In genomic region chr2:162890690-162891311, GRCh38 we compare ENCODE assay signal across 3 cellular contexts.
TF ChIP-seq lines count a peak whose summit lies in the region.

No MANE protein-coding gene starts in this region.

TF ChIP-seq in A549, 52 proteins besides CTCF, POLR2A, EP300 and RAD21:
- TF ChIP-seq SMC3 (IDR thresholded peaks at IDR 0.05) (peak; percentile 91), HOXB13 (CRISPR knock-in tag; IDR thresholded peaks at IDR 0.05; ENCODE audit: low read depth) (no peak), CBX8 (IDR thresholded peaks at IDR 0.05) (no peak), ELK1 (IDR thresholded peaks at IDR 0.05; ENCODE audit: low read depth, low read length) (no peak), ZC3H11A (IDR thresholded peaks at IDR 0.05) (no peak)

TF ChIP-seq in H1, 55 proteins besides CTCF, POLR2A, EP300 and RAD21:
- peak; percentile 79; the same call in 1 of the 2 replicates for TF ChIP-seq YY1 (IDR thresholded peaks at IDR 0.05; ENCODE audit: low read depth, low read length)
- no peak for TF ChIP-seq BACH1 (IDR thresholded peaks at IDR 0.05; ENCODE audit: low read length)
TF ChIP-seq in H1: peak in this region for 1.

TF ChIP-seq in neural cell, 6 proteins besides CTCF, POLR2A, EP300 and RAD21:
- TF ChIP-seq TAF1 (IDR thresholded peaks at IDR 0.05; ENCODE audit: low read depth): no peak
- TF ChIP-seq EZH2 (IDR thresholded peaks at IDR 0.05; ENCODE audit: borderline replicate concordance, insufficient read depth, low read length, poor library complexity, severe bottlenecking): no peak
- TF ChIP-seq POLR2AphosphoS5 (IDR thresholded peaks at IDR 0.05): no peak
- peak; percentile 71 for TF ChIP-seq SMC3 (conservative IDR thresholded peaks at IDR 0.05; ENCODE audit: poor library complexity)
- TF ChIP-seq MXI1 (conservative IDR thresholded peaks at IDR 0.05; ENCODE audit: poor library complexity, severe bottlenecking): no peak
